In the genomic region with DNA sequence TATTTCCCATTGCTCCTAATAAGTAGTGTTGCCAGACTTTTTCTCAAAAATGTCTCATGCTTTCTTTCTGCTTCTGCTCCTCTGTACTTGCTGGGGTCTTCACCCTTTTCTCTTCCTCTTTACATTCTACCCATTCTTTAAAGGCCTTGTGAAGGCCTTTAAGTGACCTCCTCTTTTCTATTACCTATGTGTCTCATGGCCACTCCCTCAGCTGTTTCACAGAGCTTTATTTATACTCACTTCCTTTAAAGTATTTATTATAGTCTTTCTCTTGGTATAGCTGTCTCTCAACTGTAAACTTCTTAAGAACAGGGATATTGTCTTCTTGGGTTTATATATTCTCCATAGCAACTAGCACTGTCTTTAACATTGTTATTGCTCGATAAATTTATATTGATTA, we compare ENCODE assay signal across 8 cellular contexts. TPM values are rescaled to one million over a fixed set of nuclear protein-coding genes. Genes with fewer than 3 reads are reported as not detected.
DNase-seq lines count a peak whose midpoint lies in the region; ATAC-seq and TF ChIP-seq lines count a peak whose summit lies in the region.

No MANE protein-coding gene starts in this region.

- peak overlapping the region; percentile 42; the same call in 1 of the 2 replicates for H2AFZ ChIP-seq in PC-3 (ENCODE audit: low read length)
- no peak overlapping the region for H2AFZ ChIP-seq in parathyroid adenoma

- H3K36me3 ChIP-seq in PC-3 (ENCODE audit: low read depth, low read length) (peaks cover 17% of the 10 kb centered on the region), parathyroid adenoma (ENCODE audit: control insufficient read depth, insufficient read depth, low read length) (no peaks in the 10 kb centered on the region)

- H3K4me1 ChIP-seq in PC-3 (ENCODE audit: insufficient read depth, low read length): peaks cover 28% of the 10 kb centered on the region
- no peaks in the 10 kb centered on the region for H3K4me1 ChIP-seq in parathyroid adenoma

- H3K9ac ChIP-seq in PC-3 (ENCODE audit: low read length) (peak overlapping the region; percentile 66), parathyroid adenoma (no peak overlapping the region)

- CTCF ChIA-PET in PC-3 (lab: Charles Lee): no interaction called here

- H3K9me2 ChIP-seq in PC-3 (replicated peaks; ENCODE audit: low read length): no peaks in the 10 kb centered on the region

- H3K27me3 ChIP-seq in PC-3 (ENCODE audit: low read length) (no peaks in the 10 kb centered on the region), parathyroid adenoma (ENCODE audit: control insufficient read depth, insufficient read depth, low read length) (no peaks in the 10 kb centered on the region)

- peaks cover 7% of the 10 kb centered on the region for H3F3A ChIP-seq in PC-3 (ENCODE audit: low read length, unreplicated experiment)

- H4K20me1 ChIP-seq in PC-3 (ENCODE audit: low read length): no peaks in the 10 kb centered on the region

- H3K79me2 ChIP-seq in PC-3 (ENCODE audit: low read length): peaks cover 28% of the 10 kb centered on the region
- H3K79me2 ChIP-seq in parathyroid adenoma: no peaks in the 10 kb centered on the region

- H3K9me3 ChIP-seq in PC-3 (ENCODE audit: low read length): no peaks in the 10 kb centered on the region
- H3K9me3 ChIP-seq in parathyroid adenoma (ENCODE audit: control insufficient read depth, low read length): no peaks in the 10 kb centered on the region

- ATAC-seq in PC-3 (no peak), GM19397 (IDR thresholded peaks at IDR 0.05; ENCODE audit: unreplicated experiment) (no peak)

- peak overlapping the region; percentile 96 for H3K4me2 ChIP-seq in PC-3 (ENCODE audit: low read length)
- peak overlapping the region; percentile 81 for H3K4me2 ChIP-seq in parathyroid adenoma (ENCODE audit: low read length)

- TF ChIP-seq CTCF in GM12865 (IDR thresholded peaks at IDR 0.05; ENCODE audit: insufficient read depth, low read depth, low read length, missing control alignments) (no peak), PC-3 (conservative IDR thresholded peaks at IDR 0.05; ENCODE audit: low read depth, low read length) (no peak), epithelial cell of esophagus (IDR thresholded peaks at IDR 0.05; ENCODE audit: insufficient read depth, low read depth, low read length, missing control alignments) (no peak), parathyroid adenoma (IDR thresholded peaks at IDR 0.05) (no peak)

- intact Hi-C loops in PC-3 (cut with micrococcal nuclease) (loop anchor here (2.0 to 5.0 kb wide), 4 partner anchors 39 to 311 kb away; a partner anchor contains a TSS), head of caudate nucleus (cut with DNase I) (no loop called here)

- POLR2A ChIA-PET in PC-3 (lab: Charles Lee; ENCODE audit: unreplicated experiment): interaction anchor here (0.5 to 0.7 kb wide), 2 partner anchors 10 to 27 kb away, joined by 3 to 4 read pairs; no protein-coding TSS in a partner anchor

- H3K4me3 ChIP-seq in GM12865 (ENCODE audit: low read depth, low read length) (peak overlapping the region; percentile 97), PC-3 (ENCODE audit: low read length) (peak overlapping the region; percentile 78), epithelial cell of esophagus (ENCODE audit: low read length) (peak overlapping the region; percentile 87), parathyroid adenoma (ENCODE audit: low read depth, low read length) (peak overlapping the region; percentile 89)

- no peak for DNase-seq in GM12865 (ENCODE audit: low read depth)
- peak; percentile 13 for DNase-seq in PC-3
- peak; percentile 30 for DNase-seq in epithelial cell of esophagus (ENCODE audit: low read depth)
- no peak for DNase-seq in COLO668 (lab: John Stamatoyannopoulos, UW; ENCODE audit: unreplicated experiment)
- DNase-seq in head of caudate nucleus: no peak
- no peak for DNase-seq in iPS-NIHi11 (ENCODE audit: low spot score)

- BruUV-seq in PC-3 (replicated peaks; lab: Mats Ljungman, UMichigan): TSS peak; percentile 57

- H3K27ac ChIP-seq in PC-3 (ENCODE audit: low read length) (no peak overlapping the region), parathyroid adenoma (no peak overlapping the region)

RNA-seq across cellular contexts. Expression of a gene that starts 0.8 kb away (rescaled TPM):
- total RNA-seq in PC-3 (2014; rRNA removed): 9.6 and 15.6 TPM in 2 replicates

RNA-seq across cellular contexts. Expression of a gene that starts 24.5 kb away (rescaled TPM):
- total RNA-seq in PC-3 (2014; rRNA removed): not detected in 2 replicates

Comparison
In these comparisons a context has a peak if more than half of its experiments do, and no peak if none do; other contexts are left out.
1. DNase-seq: peak in PC-3 (single experiment) and epithelial cell of esophagus (single experiment); none in GM12865 (single experiment), COLO668 (single experiment), head of caudate nucleus (0 of 42) and iPS-NIHi11 (single experiment).
2. Peak in every context shown above with its lines, with median percentiles within 50 percentile points of each other: H3K4me3 ChIP-seq.